In genomic region chr14:79967001-79967400, GRCh38 we compare ENCODE assay signal across 19 cellular contexts.
DNase-seq lines count a peak whose midpoint lies in the region; ATAC-seq and TF ChIP-seq lines count a peak whose summit lies in the region.
"Had no signal": no experiment of that assay in that cellular context is flagged by ENCODE, and none has a peak within 500 bp of the region (broad histone marks: within the 10 kb centered on the region; RNA-seq: fewer than 3 reads in every experiment).

No MANE protein-coding gene starts in this region.

- no peak for TF ChIP-seq CTCF in fibroblast of mammary gland (conservative IDR thresholded peaks at IDR 0.05; ENCODE audit: control insufficient read depth, insufficient read depth, low read depth, low read length)
- TF ChIP-seq CTCF in CD14-positive monocyte (IDR thresholded peaks at IDR 0.05), result no peak
- TF ChIP-seq CTCF in lower lobe of right lung (IDR thresholded peaks at IDR 0.05), result no peak

- no peak overlapping the region for H3K9ac ChIP-seq in adipocyte (ENCODE audit: low read length)
- H3K9ac ChIP-seq: BLaER1 treated with 17β-estradiol and CSF1 and Interleukin-3, amounts not matched to agents 10 nM and 100 nM had no signal

- no peak for ATAC-seq in lower lobe of right lung
- no peak for ATAC-seq in esophagus mucosa

- H3K36me3 ChIP-seq in adipocyte (ENCODE audit: control insufficient read depth, insufficient read depth, low read length, severe bottlenecking) (no peaks in the 10 kb centered on the region), lower lobe of right lung (no peaks in the 10 kb centered on the region)
- H3K36me3 ChIP-seq: BLaER1 treated with 17β-estradiol and CSF1 and Interleukin-3, amounts not matched to agents 10 nM and 100 nM had no signal

- DNase-seq in HCEC 1CT (peak; percentile 73), adipocyte (ENCODE audit: low read depth) (peak; percentile 1), fibroblast of mammary gland (ENCODE audit: low read depth) (peak; percentile 65), CD14-positive monocyte (ENCODE audit: low spot score) (no peak), NCI-H187 treated with DMSO at 0.1 percent for 48 hours (lab: John Stamatoyannopoulos, UW) (no peak), lower lobe of right lung (no peak)
- DNase-seq: CD8-positive, alpha-beta memory T cell; DMS53; HFFc6; Karpas-422; NCI-H1048; NCI-H1436 treated with DMSO at 0.1 percent for 48 hours; NCI-H2081; NCI-H446 treated with DMSO at 0.1 percent for 48 hours; NK-92 treated with Interleukin-12 subunit alpha and Interleukin-12 subunit beta, amount 100 ng/mL, for 24 hours; Right ventricle myocardium superior had no signal

- H3K27me3 Mint-ChIP-seq in CD14-positive monocyte (ENCODE audit: low read depth in 3 of 3), result no peaks in the 10 kb centered on the region
- H3K27me3 Mint-ChIP-seq: CD8-positive, alpha-beta memory T cell had no signal

- no peaks in the 10 kb centered on the region for H3K27me3 ChIP-seq in adipocyte (replicated peaks; ENCODE audit: control insufficient read depth, insufficient read depth, low read length)
- H3K27me3 ChIP-seq in lower lobe of right lung (ENCODE audit: low read depth), result no peaks in the 10 kb centered on the region
- H3K27me3 ChIP-seq: BLaER1 treated with 17β-estradiol and CSF1 and Interleukin-3, amounts not matched to agents 10 nM and 100 nM had no signal

- peaks cover 22% of the 10 kb centered on the region for H3K4me1 ChIP-seq in adipocyte (ENCODE audit: control insufficient read depth, insufficient read depth, low read length)
- H3K4me1 ChIP-seq in lower lobe of right lung, result no peaks in the 10 kb centered on the region
- H3K4me1 ChIP-seq: BLaER1 treated with 17β-estradiol and CSF1 and Interleukin-3, amounts not matched to agents 10 nM and 100 nM had no signal

- peaks cover 0 to 9% (median 4%) of the 10 kb centered on the region in 7 donors for H3K9me3 Mint-ChIP-seq in CD14-positive monocyte

- no peak overlapping the region for H3K27ac Mint-ChIP-seq in CD14-positive monocyte
- H3K27ac Mint-ChIP-seq: CD8-positive, alpha-beta memory T cell; HFFc6 had no signal

- H3K4me3 Mint-ChIP-seq in CD14-positive monocyte, result no peak overlapping the region
- H3K4me3 Mint-ChIP-seq: CD8-positive, alpha-beta memory T cell; HFFc6 had no signal

- H3K4me3 ChIP-seq in adipocyte (ENCODE audit: low read length) (no peak overlapping the region), fibroblast of mammary gland (ENCODE audit: control insufficient read depth, low read depth, low read length) (no peak overlapping the region), lower lobe of right lung (no peak overlapping the region)
- H3K4me3 ChIP-seq: BLaER1 treated with 17β-estradiol and CSF1 and Interleukin-3, amounts not matched to agents 10 nM and 100 nM; SK-N-MC had no signal

- no peaks in the 10 kb centered on the region for H3K4me1 Mint-ChIP-seq in CD14-positive monocyte
- H3K4me1 Mint-ChIP-seq: CD8-positive, alpha-beta memory T cell had no signal

- no peak overlapping the region for H3K27ac ChIP-seq in lower lobe of right lung
- H3K27ac ChIP-seq: BLaER1 treated with 17β-estradiol and CSF1 and Interleukin-3, amounts not matched to agents 10 nM and 100 nM; SK-N-MC had no signal

- no peaks in the 10 kb centered on the region for H3K9me3 ChIP-seq in adipocyte (ENCODE audit: control insufficient read depth, low read length)
- no peaks in the 10 kb centered on the region for H3K9me3 ChIP-seq in lower lobe of right lung
- H3K9me3 ChIP-seq: BLaER1 treated with 17β-estradiol and CSF1 and Interleukin-3, amounts not matched to agents 10 nM and 100 nM had no signal

- H3K36me3 Mint-ChIP-seq in CD14-positive monocyte, result no peaks in the 10 kb centered on the region
- H3K36me3 Mint-ChIP-seq: CD8-positive, alpha-beta memory T cell had no signal

- intact Hi-C loops in CD14-positive monocyte (cut with micrococcal nuclease), result no loop called here
- intact Hi-C loops in lower lobe of right lung (cut with DNase I), result no loop called here

Comparison
In these comparisons a context has a peak if more than half of its experiments do, and no peak if none do; other contexts are left out.
1. DNase-seq: peak in HCEC 1CT (single experiment), adipocyte (single experiment) and fibroblast of mammary gland (single experiment); none in CD14-positive monocyte (single experiment), NCI-H187 treated with DMSO at 0.1 percent for 48 hours (single experiment) and lower lobe of right lung (single experiment).